24 cellular contexts compared by ENCODE assay signal in the genomic region with DNA sequence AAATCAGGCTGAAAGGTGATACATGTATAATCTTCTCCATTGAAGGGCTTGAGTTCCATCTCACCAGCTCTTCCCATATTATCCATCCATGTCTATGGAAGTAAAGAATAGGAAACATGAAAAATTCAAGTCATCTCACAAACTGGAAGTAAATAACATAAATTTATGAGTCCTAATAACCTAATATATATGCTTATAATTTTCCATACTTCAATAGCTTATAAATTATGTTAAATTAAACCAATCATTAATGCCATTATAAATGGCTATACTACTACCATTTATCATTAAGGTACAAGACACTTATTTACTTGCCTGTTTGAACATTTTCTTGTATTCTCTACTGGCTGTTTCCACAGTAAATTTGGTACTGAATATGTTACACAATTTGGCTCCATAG. TPM values are rescaled to one million over a fixed set of nuclear protein-coding genes. Genes with fewer than 3 reads are reported as not detected.
"Had no signal": no experiment of that assay in that cellular context is flagged by ENCODE, and none has a peak within 500 bp of the region (broad histone marks: within the 10 kb centered on the region; RNA-seq: fewer than 3 reads in every experiment).

No MANE protein-coding gene starts in this region.

- H3K36me3 ChIP-seq: Peyer's patch had no signal

- H3K9me3 ChIP-seq: Peyer's patch, SJCRH30, SK-N-SH had no signal

- FAIRE-seq: bronchial epithelial cell had no signal

- H3K9me3 Mint-ChIP-seq: activated T-cell treated with anti-CD3 and anti-CD28 coated beads, Interleukin-2, amount 50 U/mL, for 4 hours had no signal

- ATAC-seq: activated CD8-positive, alpha-beta memory T cell treated with anti-CD3 and anti-CD28 coated beads, Interleukin-2, amount 10 ng/mL, durations not matched to agents 7 days and 5 days; activated T-cell treated with anti-CD3 and anti-CD28 coated beads, Interleukin-2, amount 50 U/mL, for 4 hours had no signal

- H3K27me3 ChIP-seq: Peyer's patch, SJCRH30 had no signal

- H3K27ac Mint-ChIP-seq: activated CD8-positive, alpha-beta memory T cell treated with anti-CD3 and anti-CD28 coated beads, Interleukin-2, amount 10 ng/mL, durations not matched to agents 7 days and 5 days had no signal

- H3K27ac ChIP-seq: coronary artery, Peyer's patch, SJCRH30 had no signal

- H3K9ac ChIP-seq: SK-N-SH had no signal

- DNase-seq: activated CD4-positive, alpha-beta T cell treated with anti-CD3 and anti-CD28 coated beads, Interleukin-2, amount 50 U/mL, for 1 hour; activated CD4-positive, CD25-positive, alpha-beta regulatory T cell treated with anti-CD3 and anti-CD28 coated beads, Interleukin-2, amount 50 U/mL, for 72 hours; activated CD8-positive, alpha-beta memory T cell treated with anti-CD3 and anti-CD28 coated beads, Interleukin-2, amount 10 ng/mL, durations not matched to agents 7 days and 5 days; activated effector memory CD4-positive, alpha-beta T cell treated with anti-CD3 and anti-CD28 coated beads, Interleukin-2, amount 50 U/mL, for 16 hours; activated naive CD4-positive, alpha-beta T cell treated with Interleukin-2 at 50 U/mL for 16 hours; activated T-cell treated with anti-CD3 and anti-CD28 coated beads, Interleukin-2, amount 50 U/mL, for 4 hours; aorta; central memory CD4-positive, alpha-beta T cell; KG1; MM.1S; NCI-H1105; NCI-H1436; NCI-H1694 treated with DMSO at 0.1 percent for 48 hours; NCI-H2029 treated with DMSO at 0.1 percent for 48 hours; NCI-H510A treated with DMSO at 0.1 percent for 48 hours; NCI-H69; Peyer's patch; Right ventricle myocardium superior; SJCRH30; SK-N-SH; T-helper 1 cell had no signal

- H3K4me2 ChIP-seq: SK-N-SH had no signal

- H3K4me3 ChIP-seq: coronary artery, Peyer's patch, SJCRH30 had no signal

- H3K4me3 Mint-ChIP-seq: activated CD8-positive, alpha-beta memory T cell treated with anti-CD3 and anti-CD28 coated beads, Interleukin-2, amount 10 ng/mL, durations not matched to agents 7 days and 5 days; activated T-cell treated with anti-CD3 and anti-CD28 coated beads, Interleukin-2, amount 50 U/mL, for 4 hours had no signal

- H3K27me3 Mint-ChIP-seq: activated CD8-positive, alpha-beta memory T cell treated with anti-CD3 and anti-CD28 coated beads, Interleukin-2, amount 10 ng/mL, durations not matched to agents 7 days and 5 days had no signal

RNA-seq across cellular contexts. Expression of a gene that starts 48.3 kb away (rescaled TPM):
- total RNA-seq: activated CD8-positive, alpha-beta memory T cell treated with anti-CD3 and anti-CD28 coated beads, Interleukin-2, amount 10 ng/mL, durations not matched to agents 7 days and 5 days; activated T-cell treated with anti-CD3 and anti-CD28 coated beads, Interleukin-2, amount 50 U/mL, for 4 hours; SJCRH30; T-helper 2 cell treated with Interferon-gamma antibody and Interleukin-4, amounts not matched to agents 100 ng/mL and 5 ng/mL, for 36 hours had no signal
- polyA plus RNA-seq: aorta, SK-N-SH had no signal
